In genomic region chr7:99949645-99950228, GRCh38 we compare ENCODE assay signal across 11 cellular contexts. TPM values are rescaled to one million over a fixed set of nuclear protein-coding genes. Genes with fewer than 3 reads are reported as not detected.
DNase-seq lines count a peak whose midpoint lies in the region; ATAC-seq, FAIRE-seq and TF ChIP-seq lines count a peak whose summit lies in the region.
"Had no signal": no experiment of that assay in that cellular context is flagged by ENCODE, and none has a peak within 500 bp of the region (broad histone marks: within the 10 kb centered on the region; RNA-seq: fewer than 3 reads in every experiment).

No MANE protein-coding gene starts in this region.

- no peaks in the 10 kb centered on the region for H3K4me1 Mint-ChIP-seq in progenitor cell of endocrine pancreas (ENCODE audit: low read depth)

- no peak overlapping the region for H3K4me3 ChIP-seq in foreskin fibroblast (ENCODE audit: low read depth in 1 of 2, low read length in 2 of 2)
- H3K4me3 ChIP-seq: SJSA1 had no signal

- H3K36me3 Mint-ChIP-seq in progenitor cell of endocrine pancreas (ENCODE audit: insufficient read depth), result no peaks in the 10 kb centered on the region

- DNase-seq in ACHN, result peak; percentile 35
- peak; percentile 72 for DNase-seq in SK-MEL-5 (ENCODE audit: low read depth, low spot score)
- DNase-seq in foreskin fibroblast, result peak in 1 of 2 donors; percentile 40
- DNase-seq in activated CD4-positive, alpha-beta T cell treated with anti-CD3 and anti-CD28 coated beads, Interleukin-2, amount 50 U/mL, for 1 hour, result no peak
- no peak for DNase-seq in progenitor cell of endocrine pancreas (ENCODE audit: low spot score, unreplicated experiment)
- DNase-seq in GM12892 (ENCODE audit: insufficient read length), result no peak

- peaks cover 8% of the 10 kb centered on the region for H3K27me3 Mint-ChIP-seq in progenitor cell of endocrine pancreas

- ATAC-seq in GM18868 (IDR thresholded peaks at IDR 0.05; ENCODE audit: unreplicated experiment), result no peak

- no peak for FAIRE-seq in GM12892 (lab: Jason Lieb, UNC)
- FAIRE-seq: endometrium had no signal

- 0 out of 2 replicates have a peak, but pooled peaks have one; percentile 5 for TF ChIP-seq CTCF in GM12874 (IDR thresholded peaks at IDR 0.05; ENCODE audit: insufficient read depth, low read depth, low read length)
- peak; percentile 12 for TF ChIP-seq CTCF in foreskin fibroblast (IDR thresholded peaks at IDR 0.05; ENCODE audit: low read depth, low read length)
- no peak for TF ChIP-seq CTCF in progenitor cell of endocrine pancreas (IDR thresholded peaks at IDR 0.05; ENCODE audit: unreplicated experiment)

- no peak overlapping the region for H3K4me3 Mint-ChIP-seq in progenitor cell of endocrine pancreas (ENCODE audit: low read depth)

- no peak for TF ChIP-seq POLR2A in GM12892 (IDR thresholded peaks at IDR 0.05; ENCODE audit: low read depth, low read length)

- in situ Hi-C loops in ACHN (cut with HindIII; ENCODE audit: low pct_ligation_motif_present, low pct_unique_long_range_greater_than_20kb, low sequenced_read_pairs) (no loop called here), SK-MEL-5 (cut with HindIII; ENCODE audit: low pct_unique_long_range_greater_than_20kb, low sequenced_read_pairs) (no loop called here)

- H3K27ac Mint-ChIP-seq in progenitor cell of endocrine pancreas, result no peak overlapping the region

- peaks cover 8% of the 10 kb centered on the region for H3K9me3 Mint-ChIP-seq in progenitor cell of endocrine pancreas (ENCODE audit: low read depth)

RNA-seq across cellular contexts. Expression of gene GJC3, which starts 20.3 kb away (rescaled TPM):
- total RNA-seq in SK-MEL-5 (2014; rRNA removed; shearing (Covaris generic)), result 0.29 and 1.0 TPM in 2 replicates
- 0.32 and 0.44 TPM in 2 replicates for polyA plus RNA-seq in SK-MEL-5 (2015; cell fraction: cytosol; rRNA removed)
- polyA plus RNA-seq in SK-MEL-5 (2015; cell fraction: nucleus; rRNA removed), result 0.57 and 0.95 TPM in 2 replicates
- total RNA-seq in progenitor cell of endocrine pancreas, result 0.27 and 0.43 TPM in 2 replicates
- polyA plus RNA-seq in GM12892 (2012; ENCODE audit: missing spikeins), result 0.66 TPM
- total RNA-seq: SJSA1 had no signal

RNA-seq across cellular contexts. Expression of gene AZGP1, which starts 26.1 kb away (rescaled TPM):
- 1.1 and 1.8 TPM in 2 replicates for total RNA-seq in SK-MEL-5 (2014; rRNA removed; shearing (Covaris generic))
- 1.6 and 2.6 TPM in 2 replicates for polyA plus RNA-seq in SK-MEL-5 (2015; cell fraction: cytosol; rRNA removed)
- polyA plus RNA-seq in SK-MEL-5 (2015; cell fraction: nucleus; rRNA removed), result 7.5 and 9.8 TPM in 2 replicates
- not detected in 2 replicates for total RNA-seq in progenitor cell of endocrine pancreas
- not detected for polyA plus RNA-seq in GM12892 (2012; ENCODE audit: missing spikeins)
- total RNA-seq: HT1080, SJSA1 had no signal

RNA-seq across cellular contexts. Expression of gene TRIM4, which starts 30.4 kb away (rescaled TPM):
- total RNA-seq in SK-MEL-5 (2014; rRNA removed; shearing (Covaris generic)), result not detected in 2 replicates
- not detected in 2 replicates for polyA plus RNA-seq in SK-MEL-5 (2015; cell fraction: cytosol; rRNA removed)
- polyA plus RNA-seq in SK-MEL-5 (2015; cell fraction: nucleus; rRNA removed), result not detected in 2 replicates
- 14.2 and 15.6 TPM in 2 replicates for total RNA-seq in progenitor cell of endocrine pancreas
- polyA plus RNA-seq in GM12892 (2012; ENCODE audit: missing spikeins), result 18.8 TPM

Comparison
In these comparisons a context has a peak if more than half of its experiments do, and no peak if none do; other contexts are left out.
1. DNase-seq: peak in ACHN (single experiment) and SK-MEL-5 (single experiment); none in activated CD4-positive, alpha-beta T cell treated with anti-CD3 and anti-CD28 coated beads, Interleukin-2, amount 50 U/mL, for 1 hour (single experiment), progenitor cell of endocrine pancreas (single experiment) and GM12892 (single experiment).
2. RNA of gene TRIM4, which starts 30.4 kb away (total RNA-seq): 14.2 to 15.6 TPM in progenitor cell of endocrine pancreas; not detected in SK-MEL-5; every median in the first group is over 10 times any median in the second.